ENCODE assay signal across 1 cellular context in the genomic region with DNA sequence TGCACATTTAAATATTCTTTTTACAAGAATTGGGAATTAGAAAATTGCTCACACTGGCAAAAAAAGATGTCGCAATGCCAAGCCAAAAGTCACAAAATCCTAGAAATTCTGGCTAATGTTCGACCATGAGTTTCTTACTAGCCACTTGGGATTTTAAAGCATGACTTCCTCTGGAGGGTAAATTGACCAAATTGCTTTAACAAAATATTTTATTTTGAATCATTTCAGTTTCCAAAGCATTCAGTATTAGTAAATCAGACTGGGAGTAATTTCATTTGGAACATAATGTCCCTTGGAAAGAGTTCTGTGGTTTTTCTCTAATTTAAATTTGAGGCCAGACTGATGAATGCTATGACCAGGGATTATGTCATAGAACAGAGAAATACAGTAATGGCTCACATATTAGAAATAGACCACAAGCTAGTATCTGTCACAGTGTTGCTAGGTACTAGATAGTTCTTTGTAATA.
TF ChIP-seq lines count a peak whose summit lies in the region.

No MANE protein-coding gene starts in this region.

TF ChIP-seq in GM12878, 131 proteins besides CTCF, POLR2A, EP300 and RAD21 (continued from another document):
- TF ChIP-seq, protein P1, sequence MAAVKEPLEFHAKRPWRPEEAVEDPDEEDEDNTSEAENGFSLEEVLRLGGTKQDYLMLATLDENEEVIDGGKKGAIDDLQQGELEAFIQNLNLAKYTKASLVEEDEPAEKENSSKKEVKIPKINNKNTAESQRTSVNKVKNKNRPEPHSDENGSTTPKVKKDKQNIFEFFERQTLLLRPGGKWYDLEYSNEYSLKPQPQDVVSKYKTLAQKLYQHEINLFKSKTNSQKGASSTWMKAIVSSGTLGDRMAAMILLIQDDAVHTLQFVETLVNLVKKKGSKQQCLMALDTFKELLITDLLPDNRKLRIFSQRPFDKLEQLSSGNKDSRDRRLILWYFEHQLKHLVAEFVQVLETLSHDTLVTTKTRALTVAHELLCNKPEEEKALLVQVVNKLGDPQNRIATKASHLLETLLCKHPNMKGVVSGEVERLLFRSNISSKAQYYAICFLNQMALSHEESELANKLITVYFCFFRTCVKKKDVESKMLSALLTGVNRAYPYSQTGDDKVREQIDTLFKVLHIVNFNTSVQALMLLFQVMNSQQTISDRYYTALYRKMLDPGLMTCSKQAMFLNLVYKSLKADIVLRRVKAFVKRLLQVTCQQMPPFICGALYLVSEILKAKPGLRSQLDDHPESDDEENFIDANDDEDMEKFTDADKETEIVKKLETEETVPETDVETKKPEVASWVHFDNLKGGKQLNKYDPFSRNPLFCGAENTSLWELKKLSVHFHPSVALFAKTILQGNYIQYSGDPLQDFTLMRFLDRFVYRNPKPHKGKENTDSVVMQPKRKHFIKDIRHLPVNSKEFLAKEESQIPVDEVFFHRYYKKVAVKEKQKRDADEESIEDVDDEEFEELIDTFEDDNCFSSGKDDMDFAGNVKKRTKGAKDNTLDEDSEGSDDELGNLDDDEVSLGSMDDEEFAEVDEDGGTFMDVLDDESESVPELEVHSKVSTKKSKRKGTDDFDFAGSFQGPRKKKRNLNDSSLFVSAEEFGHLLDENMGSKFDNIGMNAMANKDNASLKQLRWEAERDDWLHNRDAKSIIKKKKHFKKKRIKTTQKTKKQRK (IDR thresholded peaks at IDR 0.05; ENCODE audit: low read depth, low read length), result no peak
- TF ChIP-seq, protein P2, sequence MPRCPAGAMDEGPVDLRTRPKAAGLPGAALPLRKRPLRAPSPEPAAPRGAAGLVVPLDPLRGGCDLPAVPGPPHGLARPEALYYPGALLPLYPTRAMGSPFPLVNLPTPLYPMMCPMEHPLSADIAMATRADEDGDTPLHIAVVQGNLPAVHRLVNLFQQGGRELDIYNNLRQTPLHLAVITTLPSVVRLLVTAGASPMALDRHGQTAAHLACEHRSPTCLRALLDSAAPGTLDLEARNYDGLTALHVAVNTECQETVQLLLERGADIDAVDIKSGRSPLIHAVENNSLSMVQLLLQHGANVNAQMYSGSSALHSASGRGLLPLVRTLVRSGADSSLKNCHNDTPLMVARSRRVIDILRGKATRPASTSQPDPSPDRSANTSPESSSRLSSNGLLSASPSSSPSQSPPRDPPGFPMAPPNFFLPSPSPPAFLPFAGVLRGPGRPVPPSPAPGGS (IDR thresholded peaks at IDR 0.05; ENCODE audit: borderline replicate concordance, insufficient read depth, low read depth, low read length, poor library complexity, severe bottlenecking), result no peak
- TF ChIP-seq SMAD1 (IDR thresholded peaks at IDR 0.05; ENCODE audit: low read depth, partially characterized antibody) (no peak), BMI1 (IDR thresholded peaks at IDR 0.05; ENCODE audit: borderline replicate concordance) (no peak), RUNX3 (IDR thresholded peaks at IDR 0.05; ENCODE audit: low read length) (no peak), TCF3 (IDR thresholded peaks at IDR 0.05; ENCODE audit: borderline replicate concordance, insufficient read depth, low read depth, low read length) (no peak)
- TF ChIP-seq, protein P3, sequence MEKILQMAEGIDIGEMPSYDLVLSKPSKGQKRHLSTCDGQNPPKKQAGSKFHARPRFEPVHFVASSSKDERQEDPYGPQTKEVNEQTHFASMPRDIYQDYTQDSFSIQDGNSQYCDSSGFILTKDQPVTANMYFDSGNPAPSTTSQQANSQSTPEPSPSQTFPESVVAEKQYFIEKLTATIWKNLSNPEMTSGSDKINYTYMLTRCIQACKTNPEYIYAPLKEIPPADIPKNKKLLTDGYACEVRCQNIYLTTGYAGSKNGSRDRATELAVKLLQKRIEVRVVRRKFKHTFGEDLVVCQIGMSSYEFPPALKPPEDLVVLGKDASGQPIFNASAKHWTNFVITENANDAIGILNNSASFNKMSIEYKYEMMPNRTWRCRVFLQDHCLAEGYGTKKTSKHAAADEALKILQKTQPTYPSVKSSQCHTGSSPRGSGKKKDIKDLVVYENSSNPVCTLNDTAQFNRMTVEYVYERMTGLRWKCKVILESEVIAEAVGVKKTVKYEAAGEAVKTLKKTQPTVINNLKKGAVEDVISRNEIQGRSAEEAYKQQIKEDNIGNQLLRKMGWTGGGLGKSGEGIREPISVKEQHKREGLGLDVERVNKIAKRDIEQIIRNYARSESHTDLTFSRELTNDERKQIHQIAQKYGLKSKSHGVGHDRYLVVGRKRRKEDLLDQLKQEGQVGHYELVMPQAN (conservative IDR thresholded peaks at IDR 0.05), result no peak
TF ChIP-seq in GM12878: peak in this region for 0.
